ENCODE assay signal across 1 cellular context in the genomic region with DNA sequence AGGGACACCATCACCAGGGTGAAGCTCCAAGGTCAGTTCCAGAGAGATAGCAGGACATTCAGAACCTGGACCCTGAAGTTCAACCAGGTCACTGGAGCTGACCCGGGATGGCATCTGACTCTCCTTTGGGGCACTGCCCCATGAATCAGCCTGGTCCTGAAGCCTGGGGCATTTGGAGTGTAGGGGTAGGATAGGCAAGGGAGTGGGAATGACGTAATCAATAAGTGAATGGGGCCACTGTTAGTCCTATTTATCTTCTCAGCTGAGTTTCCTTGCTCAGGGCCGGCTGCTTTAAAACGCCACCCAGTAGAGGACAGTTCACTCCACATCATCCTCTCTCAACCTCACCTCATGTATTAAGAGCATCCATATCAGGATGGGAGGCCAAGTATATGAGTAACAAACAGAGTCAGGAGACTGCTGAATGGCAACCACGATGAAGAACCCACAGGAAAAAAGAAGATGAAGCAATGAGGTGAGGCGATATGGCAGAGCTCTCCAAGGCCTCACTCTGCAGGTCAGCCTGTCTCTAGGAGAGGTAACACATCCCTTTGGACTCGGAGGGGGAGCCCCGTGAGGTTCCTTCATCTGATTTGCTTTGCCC.
TF ChIP-seq lines count a peak whose summit lies in the region.

No MANE protein-coding gene starts in this region.

TF ChIP-seq in H1, 55 proteins besides CTCF, POLR2A, EP300 and RAD21 (continued from another document):
- TF ChIP-seq USF2 (IDR thresholded peaks at IDR 0.05; ENCODE audit: low read length), result no peak
- TF ChIP-seq CHD2 (IDR thresholded peaks at IDR 0.05; ENCODE audit: low read length), result no peak
- no peak for TF ChIP-seq NRF1 (IDR thresholded peaks at IDR 0.05; ENCODE audit: low read depth, low read length)
- no peak for TF ChIP-seq CHD1 (IDR thresholded peaks at IDR 0.05; ENCODE audit: low read depth, low read length)
- TF ChIP-seq ZNF274 (IDR thresholded peaks at IDR 0.05; ENCODE audit: borderline replicate concordance, extremely low read depth, low read length), result no peak
- no peak for TF ChIP-seq RFX5 (IDR thresholded peaks at IDR 0.05; ENCODE audit: borderline replicate concordance, low read depth, low read length)
- no peak for TF ChIP-seq HDAC6 (IDR thresholded peaks at IDR 0.05; ENCODE audit: low read depth, low read length)
- no peak for TF ChIP-seq RNF2 (IDR thresholded peaks at IDR 0.05; ENCODE audit: borderline replicate concordance, low read depth, low read length, missing control alignments, poor library complexity, severe bottlenecking)
- TF ChIP-seq, protein P1, sequence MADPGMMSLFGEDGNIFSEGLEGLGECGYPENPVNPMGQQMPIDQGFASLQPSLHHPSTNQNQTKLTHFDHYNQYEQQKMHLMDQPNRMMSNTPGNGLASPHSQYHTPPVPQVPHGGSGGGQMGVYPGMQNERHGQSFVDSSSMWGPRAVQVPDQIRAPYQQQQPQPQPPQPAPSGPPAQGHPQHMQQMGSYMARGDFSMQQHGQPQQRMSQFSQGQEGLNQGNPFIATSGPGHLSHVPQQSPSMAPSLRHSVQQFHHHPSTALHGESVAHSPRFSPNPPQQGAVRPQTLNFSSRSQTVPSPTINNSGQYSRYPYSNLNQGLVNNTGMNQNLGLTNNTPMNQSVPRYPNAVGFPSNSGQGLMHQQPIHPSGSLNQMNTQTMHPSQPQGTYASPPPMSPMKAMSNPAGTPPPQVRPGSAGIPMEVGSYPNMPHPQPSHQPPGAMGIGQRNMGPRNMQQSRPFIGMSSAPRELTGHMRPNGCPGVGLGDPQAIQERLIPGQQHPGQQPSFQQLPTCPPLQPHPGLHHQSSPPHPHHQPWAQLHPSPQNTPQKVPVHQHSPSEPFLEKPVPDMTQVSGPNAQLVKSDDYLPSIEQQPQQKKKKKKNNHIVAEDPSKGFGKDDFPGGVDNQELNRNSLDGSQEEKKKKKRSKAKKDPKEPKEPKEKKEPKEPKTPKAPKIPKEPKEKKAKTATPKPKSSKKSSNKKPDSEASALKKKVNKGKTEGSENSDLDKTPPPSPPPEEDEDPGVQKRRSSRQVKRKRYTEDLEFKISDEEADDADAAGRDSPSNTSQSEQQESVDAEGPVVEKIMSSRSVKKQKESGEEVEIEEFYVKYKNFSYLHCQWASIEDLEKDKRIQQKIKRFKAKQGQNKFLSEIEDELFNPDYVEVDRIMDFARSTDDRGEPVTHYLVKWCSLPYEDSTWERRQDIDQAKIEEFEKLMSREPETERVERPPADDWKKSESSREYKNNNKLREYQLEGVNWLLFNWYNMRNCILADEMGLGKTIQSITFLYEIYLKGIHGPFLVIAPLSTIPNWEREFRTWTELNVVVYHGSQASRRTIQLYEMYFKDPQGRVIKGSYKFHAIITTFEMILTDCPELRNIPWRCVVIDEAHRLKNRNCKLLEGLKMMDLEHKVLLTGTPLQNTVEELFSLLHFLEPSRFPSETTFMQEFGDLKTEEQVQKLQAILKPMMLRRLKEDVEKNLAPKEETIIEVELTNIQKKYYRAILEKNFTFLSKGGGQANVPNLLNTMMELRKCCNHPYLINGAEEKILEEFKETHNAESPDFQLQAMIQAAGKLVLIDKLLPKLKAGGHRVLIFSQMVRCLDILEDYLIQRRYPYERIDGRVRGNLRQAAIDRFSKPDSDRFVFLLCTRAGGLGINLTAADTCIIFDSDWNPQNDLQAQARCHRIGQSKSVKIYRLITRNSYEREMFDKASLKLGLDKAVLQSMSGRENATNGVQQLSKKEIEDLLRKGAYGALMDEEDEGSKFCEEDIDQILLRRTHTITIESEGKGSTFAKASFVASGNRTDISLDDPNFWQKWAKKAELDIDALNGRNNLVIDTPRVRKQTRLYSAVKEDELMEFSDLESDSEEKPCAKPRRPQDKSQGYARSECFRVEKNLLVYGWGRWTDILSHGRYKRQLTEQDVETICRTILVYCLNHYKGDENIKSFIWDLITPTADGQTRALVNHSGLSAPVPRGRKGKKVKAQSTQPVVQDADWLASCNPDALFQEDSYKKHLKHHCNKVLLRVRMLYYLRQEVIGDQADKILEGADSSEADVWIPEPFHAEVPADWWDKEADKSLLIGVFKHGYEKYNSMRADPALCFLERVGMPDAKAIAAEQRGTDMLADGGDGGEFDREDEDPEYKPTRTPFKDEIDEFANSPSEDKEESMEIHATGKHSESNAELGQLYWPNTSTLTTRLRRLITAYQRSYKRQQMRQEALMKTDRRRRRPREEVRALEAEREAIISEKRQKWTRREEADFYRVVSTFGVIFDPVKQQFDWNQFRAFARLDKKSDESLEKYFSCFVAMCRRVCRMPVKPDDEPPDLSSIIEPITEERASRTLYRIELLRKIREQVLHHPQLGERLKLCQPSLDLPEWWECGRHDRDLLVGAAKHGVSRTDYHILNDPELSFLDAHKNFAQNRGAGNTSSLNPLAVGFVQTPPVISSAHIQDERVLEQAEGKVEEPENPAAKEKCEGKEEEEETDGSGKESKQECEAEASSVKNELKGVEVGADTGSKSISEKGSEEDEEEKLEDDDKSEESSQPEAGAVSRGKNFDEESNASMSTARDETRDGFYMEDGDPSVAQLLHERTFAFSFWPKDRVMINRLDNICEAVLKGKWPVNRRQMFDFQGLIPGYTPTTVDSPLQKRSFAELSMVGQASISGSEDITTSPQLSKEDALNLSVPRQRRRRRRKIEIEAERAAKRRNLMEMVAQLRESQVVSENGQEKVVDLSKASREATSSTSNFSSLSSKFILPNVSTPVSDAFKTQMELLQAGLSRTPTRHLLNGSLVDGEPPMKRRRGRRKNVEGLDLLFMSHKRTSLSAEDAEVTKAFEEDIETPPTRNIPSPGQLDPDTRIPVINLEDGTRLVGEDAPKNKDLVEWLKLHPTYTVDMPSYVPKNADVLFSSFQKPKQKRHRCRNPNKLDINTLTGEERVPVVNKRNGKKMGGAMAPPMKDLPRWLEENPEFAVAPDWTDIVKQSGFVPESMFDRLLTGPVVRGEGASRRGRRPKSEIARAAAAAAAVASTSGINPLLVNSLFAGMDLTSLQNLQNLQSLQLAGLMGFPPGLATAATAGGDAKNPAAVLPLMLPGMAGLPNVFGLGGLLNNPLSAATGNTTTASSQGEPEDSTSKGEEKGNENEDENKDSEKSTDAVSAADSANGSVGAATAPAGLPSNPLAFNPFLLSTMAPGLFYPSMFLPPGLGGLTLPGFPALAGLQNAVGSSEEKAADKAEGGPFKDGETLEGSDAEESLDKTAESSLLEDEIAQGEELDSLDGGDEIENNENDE (IDR thresholded peaks at IDR 0.05; ENCODE audit: insufficient replicate concordance, low read length), result no peak
- TF ChIP-seq EZH2 (IDR thresholded peaks at IDR 0.05; ENCODE audit: low read depth, low read length, severe bottlenecking), result no peak
- TF ChIP-seq SP2 (IDR thresholded peaks at IDR 0.05; ENCODE audit: low read length), result no peak
